ENCODE assay signal across 37 cellular contexts in genomic region chr17:62090868-62091267, GRCh38. TPM values are rescaled to one million over a fixed set of nuclear protein-coding genes. Genes with fewer than 3 reads are reported as not detected.
DNase-seq lines count a peak whose midpoint lies in the region; ATAC-seq, FAIRE-seq and TF ChIP-seq lines count a peak whose summit lies in the region.
"Had no signal": no experiment of that assay in that cellular context is flagged by ENCODE, and none has a peak within 500 bp of the region (broad histone marks: within the 10 kb centered on the region; RNA-seq: fewer than 3 reads in every experiment).

No MANE protein-coding gene starts in this region.

- no peak for FAIRE-seq in HepG2 (lab: Jason Lieb, UNC)
- FAIRE-seq: A204.1, A549, D721Med had no signal

- WGBS in HepG2 (ENCODE audit: low lambda C conversion rate) = 81% methylated on average over 9 of the region's 9 CpGs
- 75% methylated on average over 9 of the region's 9 CpGs for WGBS in liver
- WGBS in right lobe of liver (ENCODE audit: insufficient coverage, low coverage, low lambda C conversion rate, missing lambda C conversion rate) = 70% methylated on average over 8 of the region's 9 CpGs
- 86 to 89% methylated on average over 9 of the region's 9 CpGs for WGBS in thyroid gland, 2 donors

- H3K27ac ChIP-seq in HepG2 (ENCODE audit: extremely low read length, insufficient read depth, low read length) (peak overlapping the region; percentile 65), liver (ENCODE audit: low read depth in 1 of 2, low read length in 2 of 2) (peak overlapping the region; percentile 28 to 42), right lobe of liver (peak overlapping the region in 2 of 3 donors; percentile 83 to 84), thyroid gland (no peak overlapping the region)
- H3K27ac ChIP-seq: 22Rv1; A549; BLaER1; BLaER1 treated with 17β-estradiol and CSF1 and Interleukin-3, amounts not matched to agents 10 nM and 100 nM; C4-2B had no signal

- H3K9ac ChIP-seq in HepG2 (ENCODE audit: insufficient read depth, low read depth, low read length) = no peak overlapping the region
- no peak overlapping the region for H3K9ac ChIP-seq in liver (ENCODE audit: low read depth in 1 of 2, low read length in 2 of 2)
- H3K9ac ChIP-seq: BLaER1; BLaER1 treated with 17β-estradiol and CSF1 and Interleukin-3, amounts not matched to agents 10 nM and 100 nM had no signal

- TF ChIP-seq CTCF in HepG2 (CRISPR knock-in tag; IDR thresholded peaks at IDR 0.05) = no peak
- no peak for TF ChIP-seq CTCF in liver (IDR thresholded peaks at IDR 0.05; ENCODE audit: low read depth, low read length, missing input control)
- no peak for TF ChIP-seq CTCF in right lobe of liver (IDR thresholded peaks at IDR 0.05)
- no peak for TF ChIP-seq CTCF in progenitor cell of endocrine pancreas (IDR thresholded peaks at IDR 0.05; ENCODE audit: unreplicated experiment)
- no peak for TF ChIP-seq CTCF in thyroid gland (IDR thresholded peaks at IDR 0.05)

- H3K36me3 ChIP-seq in HepG2 (replicated peaks in 1 of 2; ENCODE audit: control insufficient read depth in 1 of 2, insufficient read depth in 2 of 2, low read length in 2 of 2) (no peaks in the 10 kb centered on the region), liver (ENCODE audit: control insufficient read depth in 4 of 4, insufficient read depth in 3 of 4, low read depth in 1 of 4, low read length in 3 of 4) (no peaks in the 10 kb centered on the region), right lobe of liver (no peaks in the 10 kb centered on the region), thyroid gland (no peaks in the 10 kb centered on the region)
- H3K36me3 ChIP-seq: BE2C; BLaER1; BLaER1 treated with 17β-estradiol and CSF1 and Interleukin-3, amounts not matched to agents 10 nM and 100 nM had no signal

- H3K4me1 Mint-ChIP-seq in progenitor cell of endocrine pancreas (ENCODE audit: low read depth) = peaks cover 54% of the 10 kb centered on the region
- H3K4me1 Mint-ChIP-seq in effector memory CD8-positive, alpha-beta T cell (ENCODE audit: low read depth in 2 of 2) = no peaks in the 10 kb centered on the region
- H3K4me1 Mint-ChIP-seq: CD14-positive monocyte had no signal

- peak overlapping the region; percentile 56 for H3K4me3 Mint-ChIP-seq in progenitor cell of endocrine pancreas (ENCODE audit: low read depth)
- H3K4me3 Mint-ChIP-seq in effector memory CD8-positive, alpha-beta T cell = no peak overlapping the region
- H3K4me3 Mint-ChIP-seq: B cell; CD14-positive monocyte; CD4-positive, alpha-beta memory T cell; CD4-positive, alpha-beta T cell; CD4-positive, CD25-positive, alpha-beta regulatory T cell; CD8-positive, alpha-beta memory T cell; CD8-positive, alpha-beta T cell had no signal

- H3K27me3 ChIP-seq in HepG2 (ENCODE audit: control insufficient read depth in 1 of 2, insufficient read depth in 2 of 2, low read length in 2 of 2) (no peaks in the 10 kb centered on the region), liver (ENCODE audit: control insufficient read depth in 4 of 4, insufficient read depth in 4 of 4, low read length in 3 of 4) (no peaks in the 10 kb centered on the region), right lobe of liver (no peaks in the 10 kb centered on the region), thyroid gland (no peaks in the 10 kb centered on the region)
- H3K27me3 ChIP-seq: BE2C; BLaER1; BLaER1 treated with 17β-estradiol and CSF1 and Interleukin-3, amounts not matched to agents 10 nM and 100 nM had no signal

- POLR2A ChIA-PET in HepG2 (lab: Yijun Ruan, JAX) = interaction anchor here (1.3 to 4.0 kb wide), 5 partner anchors 11 to 25 kb away, joined by 4 to 35 read pairs (median 10); partner anchors contain the start of gene MED13

- intact Hi-C loops in HepG2 (cut with micrococcal nuclease; ENCODE audit: unreplicated experiment) = loop anchor here (1.0 kb wide), 1 partner anchor 18 kb away; no protein-coding TSS in a partner anchor
- intact Hi-C loops in right lobe of liver (cut with DNase I) = no loop called here
- intact Hi-C loops in thyroid gland (cut with DNase I) = no loop called here
- intact Hi-C loops in left cardiac atrium (cut with DNase I) = no loop called here

- TF ChIP-seq POLR2A in HepG2 (IDR thresholded peaks at IDR 0.05; ENCODE audit: insufficient read depth in 1 of 2, low read depth in 2 of 2, low read length in 2 of 2) = no peak
- no peak for TF ChIP-seq POLR2A in right lobe of liver (IDR thresholded peaks at IDR 0.05)
- no peak for TF ChIP-seq POLR2A in thyroid gland (IDR thresholded peaks at IDR 0.05)

- in situ Hi-C loops in HepG2 (cut with HindIII; ENCODE audit: extremely low pct_ligation_motif_present, low pct_unique_long_range_greater_than_20kb) = no loop called here

- CTCF ChIA-PET in HepG2 (lab: Yijun Ruan, JAX; ENCODE audit: low intra/inter-chr PET ratio, low total read pairs) = no interaction called here

- H3K36me3 Mint-ChIP-seq in progenitor cell of endocrine pancreas (ENCODE audit: insufficient read depth) = no peaks in the 10 kb centered on the region
- H3K36me3 Mint-ChIP-seq in effector memory CD8-positive, alpha-beta T cell (ENCODE audit: insufficient read depth) = no peaks in the 10 kb centered on the region
- H3K36me3 Mint-ChIP-seq: CD14-positive monocyte; CD4-positive, alpha-beta memory T cell; CD4-positive, CD25-positive, alpha-beta regulatory T cell; CD8-positive, alpha-beta memory T cell; CD8-positive, alpha-beta T cell had no signal

- H3K79me2 ChIP-seq in HepG2 (ENCODE audit: insufficient read depth, low read length) = no peaks in the 10 kb centered on the region

- no peaks in the 10 kb centered on the region for H4K20me1 ChIP-seq in HepG2 (ENCODE audit: insufficient read depth, low read length)
- H4K20me1 ChIP-seq: BLaER1; BLaER1 treated with 17β-estradiol and CSF1 and Interleukin-3, amounts not matched to agents 10 nM and 100 nM had no signal

- peaks cover 3% of the 10 kb centered on the region for H3K9me3 Mint-ChIP-seq in progenitor cell of endocrine pancreas (ENCODE audit: low read depth)
- no peaks in the 10 kb centered on the region for H3K9me3 Mint-ChIP-seq in effector memory CD8-positive, alpha-beta T cell
- H3K9me3 Mint-ChIP-seq: CD4-positive, alpha-beta memory T cell; CD4-positive, alpha-beta T cell; CD4-positive, CD25-positive, alpha-beta regulatory T cell; CD8-positive, alpha-beta memory T cell; CD8-positive, alpha-beta T cell had no signal

- H3K4me2 ChIP-seq in HepG2 (ENCODE audit: low read depth, low read length) = peak overlapping the region; percentile 72
- H3K4me2 ChIP-seq: A549; BLaER1; BLaER1 treated with 17β-estradiol and CSF1 and Interleukin-3, amounts not matched to agents 10 nM and 100 nM had no signal

- TF ChIP-seq EP300 in HepG2 (IDR thresholded peaks at IDR 0.05; ENCODE audit: low read depth in 2 of 2, low read length in 2 of 2) (no peak), HepG2 (CRISPR knock-in tag; IDR thresholded peaks at IDR 0.05; ENCODE audit: borderline replicate concordance) (no peak)

- DNase-seq in HepG2 (ENCODE audit: low spot score) (no peak), right lobe of liver (no peak), progenitor cell of endocrine pancreas (ENCODE audit: low spot score, unreplicated experiment) (no peak), thyroid gland (no peak), left cardiac atrium (no peak)
- no peak for DNase-seq in effector memory CD8-positive, alpha-beta T cell
- no peak for DNase-seq in activated CD4-positive, CD25-positive, alpha-beta regulatory T cell (lab: John Stamatoyannopoulos, UW)
- DNase-seq: 8988T; ACHN; AML-193; BE2C; C1 segment of cervical spinal cord; Caco-2; Calu3; CD4-positive, alpha-beta memory T cell; CD4-positive, alpha-beta T cell; CD4-positive, CD25-positive, alpha-beta regulatory T cell; CD8-positive, alpha-beta memory T cell; CD8-positive, alpha-beta T cell; COR-L47; DMS 273 treated with DMSO at 0.1 percent for 48 hours; DMS153; DMS53; DMS79; DMS79 treated with DMSO at 0.1 percent for 48 hours; DND-41; EL had no signal

- ATAC-seq in HepG2 (no peak), right lobe of liver (no peak), left cardiac atrium (no peak)
- no peak for ATAC-seq in effector memory CD8-positive, alpha-beta T cell (replicated peaks)
- ATAC-seq: A549; CD8-positive, alpha-beta T cell had no signal

- peak overlapping the region in 1 of 3 experiments; percentile 26; a peak in 1 of 6 replicates for H3K4me3 ChIP-seq in HepG2 (replicated peaks in 1 of 3; ENCODE audit: insufficient read depth in 1 of 3, low read depth in 2 of 3, low read length in 3 of 3)
- H3K4me3 ChIP-seq in liver (ENCODE audit: low read depth in 1 of 3, low read length in 3 of 3) = no peak overlapping the region
- no peak overlapping the region for H3K4me3 ChIP-seq in right lobe of liver
- H3K4me3 ChIP-seq in thyroid gland (replicated peaks in 1 of 3) = no peak overlapping the region
- H3K4me3 ChIP-seq: A549; BLaER1; BLaER1 treated with 17β-estradiol and CSF1 and Interleukin-3, amounts not matched to agents 10 nM and 100 nM had no signal

- BruUV-seq in HepG2 (replicated peaks; lab: Mats Ljungman, UMichigan) = no TSS peak

- H3K27me3 Mint-ChIP-seq in progenitor cell of endocrine pancreas = no peaks in the 10 kb centered on the region
- H3K27me3 Mint-ChIP-seq in effector memory CD8-positive, alpha-beta T cell = no peaks in the 10 kb centered on the region
- H3K27me3 Mint-ChIP-seq: B cell; CD4-positive, alpha-beta memory T cell; CD4-positive, alpha-beta T cell had no signal

- H3K4me1 ChIP-seq in HepG2 (ENCODE audit: insufficient read depth, low read length) = peaks cover 84% of the 10 kb centered on the region
- peaks cover 9 to 70% (median 54%) of the 10 kb centered on the region in 4 donors for H3K4me1 ChIP-seq in liver (ENCODE audit: control insufficient read depth in 4 of 4, insufficient read depth in 4 of 4, low read length in 3 of 4)
- H3K4me1 ChIP-seq in right lobe of liver = peaks cover 0 to 78% (median 21%) of the 10 kb centered on the region in 4 donors
- peaks cover 0 to 15% of the 10 kb centered on the region in 2 donors for H3K4me1 ChIP-seq in thyroid gland
- H3K4me1 ChIP-seq: BLaER1 had no signal

- no peak for TF ChIP-seq RAD21 in HepG2 (CRISPR knock-in tag; IDR thresholded peaks at IDR 0.05)
- TF ChIP-seq RAD21 in liver (IDR thresholded peaks at IDR 0.05) = no peak

- H3K27ac Mint-ChIP-seq in progenitor cell of endocrine pancreas = peak overlapping the region; percentile 97
- no peak overlapping the region for H3K27ac Mint-ChIP-seq in effector memory CD8-positive, alpha-beta T cell
- H3K27ac Mint-ChIP-seq: B cell; CD4-positive, alpha-beta memory T cell; CD4-positive, alpha-beta T cell; CD4-positive, CD25-positive, alpha-beta regulatory T cell; CD8-positive, alpha-beta memory T cell; CD8-positive, alpha-beta T cell had no signal

- no peak overlapping the region for H2AFZ ChIP-seq in HepG2 (ENCODE audit: low read length)

- H3K9me3 ChIP-seq in HepG2 (ENCODE audit: low read length) (no peaks in the 10 kb centered on the region), liver (ENCODE audit: control insufficient read depth in 4 of 4, low read length in 3 of 4) (no peaks in the 10 kb centered on the region), right lobe of liver (no peaks in the 10 kb centered on the region), thyroid gland (no peaks in the 10 kb centered on the region)
- H3K9me3 ChIP-seq: A549; BE2C; BLaER1; BLaER1 treated with 17β-estradiol and CSF1 and Interleukin-3, amounts not matched to agents 10 nM and 100 nM; Caco-2 had no signal

RNA-seq across cellular contexts. Expression of gene MED13, which starts 25.8 kb away (rescaled TPM):
- total RNA-seq in HepG2 (2016; rRNA removed; fragmentation: Illumina TruSeq; extraction: Trizol) (69.1 and 70.9 TPM in 2 replicates), liver (10 to 100 TPM; 44.2 to 64.0 TPM), right lobe of liver (10 to 100 TPM; 22.9 to 36.3 (median 32.5) TPM), progenitor cell of endocrine pancreas (68.8 and 83.7 TPM in 2 replicates), thyroid gland (100 to 1,000 TPM in 1 of 4 donors, 10 to 100 TPM in 3; 58.9 to 156 (median 83.3) TPM), left cardiac atrium (10 to 100 TPM; 24.5 to 38.4 TPM)
- total RNA-seq in HepG2 (2016; cell fraction: cytosol; rRNA removed; fragmentation: Illumina TruSeq; extraction: Trizol; ENCODE audit: low read depth) = 28.7 and 34.2 TPM in 2 replicates
- total RNA-seq in HepG2 (2016; cell fraction: insoluble cytoplasmic fraction; rRNA removed; fragmentation: Illumina TruSeq; extraction: Trizol) = 60.8 and 66.7 TPM in 2 replicates
- 34.4 and 35.2 TPM in 2 replicates for total RNA-seq in HepG2 (2016; cell fraction: membrane; rRNA removed; fragmentation: Illumina TruSeq; extraction: Trizol)
- total RNA-seq in HepG2 (2016; cell fraction: nucleus; rRNA removed; fragmentation: Illumina TruSeq; extraction: Trizol) = 74.9 and 87.2 TPM in 2 replicates
- polyA plus RNA-seq in HepG2 (2011; rRNA removed) (25.2 and 27.4 TPM in 2 replicates), liver (1 to 10 TPM; 6.6 to 7.7 TPM)
- polyA plus RNA-seq in HepG2 (2011; cell fraction: cytosol; rRNA removed) = 9.5 and 15.5 TPM in 2 replicates
- 22.1 and 24.5 TPM in 2 replicates for polyA plus RNA-seq in HepG2 (2011; cell fraction: nucleus; rRNA removed)
- 18.1 and 18.8 TPM in 2 replicates for polyA plus RNA-seq in HepG2 (2012)
- 1.1 and 1.2 TPM in 2 replicates for polyA plus RNA-seq in HepG2 (2016; cell fraction: cytosol; fragmentation: Illumina TruSeq; extraction: Trizol; ENCODE audit: low read depth)
- 22.4 and 23.2 TPM in 2 replicates for polyA plus RNA-seq in HepG2 (2016; cell fraction: insoluble cytoplasmic fraction; fragmentation: Illumina TruSeq; extraction: Trizol; ENCODE audit: low read depth)
- polyA plus RNA-seq in HepG2 (2016; cell fraction: membrane; fragmentation: Illumina TruSeq; extraction: Trizol; ENCODE audit: low read depth) = 3.0 and 3.5 TPM in 2 replicates
- 29.6 and 33.8 TPM in 2 replicates for polyA plus RNA-seq in HepG2 (2016; cell fraction: nucleus; fragmentation: Illumina TruSeq; extraction: Trizol; ENCODE audit: insufficient read depth, low read depth)
- 248 and 289 TPM in 2 replicates for polyA minus RNA-seq in HepG2 (2011; rRNA and poly(A)+ RNA removed; ENCODE audit: low replicate concordance)
- 47.7 and 70.8 TPM in 2 replicates for polyA minus RNA-seq in HepG2 (2011; cell fraction: cytosol; rRNA and poly(A)+ RNA removed)
- polyA minus RNA-seq in HepG2 (2011; cell fraction: nucleus; rRNA and poly(A)+ RNA removed) = 160 and 215 TPM in 2 replicates

Comparison
In these comparisons a context has a peak if more than half of its experiments do, and no peak if none do; other contexts are left out.
1. H3K27ac ChIP-seq: peak in HepG2 (single experiment), liver (2 of 2) and right lobe of liver (2 of 3); none in thyroid gland (0 of 3).